Comparison of ENCODE assay signal across 23 cellular contexts in the genomic region with DNA sequence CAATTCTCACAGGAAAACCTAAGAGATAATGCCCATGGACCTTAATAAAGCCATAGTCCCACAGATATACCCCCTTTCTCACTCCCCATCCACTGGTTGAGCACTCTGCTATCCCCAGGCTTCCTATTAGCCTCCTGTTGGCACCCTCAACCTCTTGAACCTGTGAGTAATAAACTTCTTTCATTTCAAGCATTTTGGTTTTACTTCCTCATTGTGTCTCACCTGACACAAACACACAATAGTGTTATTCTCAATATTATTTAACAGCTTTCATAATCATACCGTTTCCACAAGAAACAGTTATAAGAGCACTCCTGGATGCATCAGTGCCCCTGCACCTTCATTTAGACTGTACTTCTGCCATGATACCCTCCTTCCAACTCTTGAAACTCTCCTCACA. TPM values are rescaled to one million over a fixed set of nuclear protein-coding genes. Genes with fewer than 3 reads are reported as not detected.
A peak's percentile ranks its signal among the peaks of the same experiment; 100 is the strongest.
DNase-seq lines count a peak whose midpoint lies in the region; ATAC-seq lines count a peak whose summit lies in the region.
"Had no signal": no experiment of that assay in that cellular context is flagged by ENCODE, and none has a peak within 500 bp of the region (broad histone marks: within the 10 kb centered on the region; RNA-seq: fewer than 3 reads in every experiment).

No MANE protein-coding gene starts in this region.

- H3K4me3 Mint-ChIP-seq in activated CD8-positive, alpha-beta T cell treated with anti-CD3 and anti-CD28 coated beads, Interleukin-2, amount 10 ng/mL, durations not matched to agents 7 days and 5 days: no peak overlapping the region
- H3K4me3 Mint-ChIP-seq: activated CD4-positive, alpha-beta T cell treated with anti-CD3 and anti-CD28 coated beads for 36 hours; activated naive CD8-positive, alpha-beta T cell; neural progenitor cell; T-helper 2 cell treated with Interferon-gamma antibody and Interleukin-4, amounts not matched to agents 5 μg/mL and 100 μg/mL, for 36 hours had no signal

- CTCF ChIA-PET in activated CD8-positive, alpha-beta T cell treated with anti-CD3 and anti-CD28 coated beads, Interleukin-2, amount 10 ng/mL, durations not matched to agents 7 days and 5 days (lab: Charles Lee): no interaction called here

- no peak overlapping the region for H3K27ac Mint-ChIP-seq in activated CD8-positive, alpha-beta T cell treated with anti-CD3 and anti-CD28 coated beads, Interleukin-2, amount 10 ng/mL, durations not matched to agents 7 days and 5 days
- H3K27ac Mint-ChIP-seq: activated CD4-positive, alpha-beta T cell treated with anti-CD3 and anti-CD28 coated beads for 36 hours; activated naive CD8-positive, alpha-beta T cell; neural progenitor cell; T-helper 2 cell treated with Interferon-gamma antibody and Interleukin-4, amounts not matched to agents 5 μg/mL and 100 μg/mL, for 36 hours had no signal

- H3K27ac ChIP-seq in caudate nucleus (ENCODE audit: low read depth, low read length): no peak overlapping the region
- H3K27ac ChIP-seq: brain microvascular endothelial cell, neural progenitor cell, stomach, uterus had no signal

- peak; percentile 77 for ATAC-seq in GM18511 (IDR thresholded peaks at IDR 0.05; ENCODE audit: unreplicated experiment)
- ATAC-seq in GM21367 (IDR thresholded peaks at IDR 0.05; ENCODE audit: unreplicated experiment): peak; percentile 92
- peak; percentile 88 for ATAC-seq in HG02885 (IDR thresholded peaks at IDR 0.05; ENCODE audit: poor library complexity, unreplicated experiment)
- peak; percentile 91 for ATAC-seq in HG03565 (IDR thresholded peaks at IDR 0.05; ENCODE audit: unreplicated experiment)
- ATAC-seq in activated CD8-positive, alpha-beta T cell treated with anti-CD3 and anti-CD28 coated beads, Interleukin-2, amount 10 ng/mL, durations not matched to agents 7 days and 5 days: no peak
- ATAC-seq: activated CD4-positive, alpha-beta T cell treated with anti-CD3 and anti-CD28 coated beads for 36 hours; esophagus mucosa had no signal

- no peaks in the 10 kb centered on the region for H3K4me1 Mint-ChIP-seq in activated CD8-positive, alpha-beta T cell treated with anti-CD3 and anti-CD28 coated beads, Interleukin-2, amount 10 ng/mL, durations not matched to agents 7 days and 5 days (ENCODE audit: low read depth)
- H3K4me1 Mint-ChIP-seq: activated CD4-positive, alpha-beta T cell treated with anti-CD3 and anti-CD28 coated beads for 36 hours; neural progenitor cell had no signal

- H3K36me3 ChIP-seq in H7 (replicated peaks; ENCODE audit: control insufficient read depth, insufficient read depth, low read length): no peaks in the 10 kb centered on the region
- H3K36me3 ChIP-seq: brain microvascular endothelial cell, neural progenitor cell, stomach, uterus had no signal

- no peak overlapping the region for H3K4me3 ChIP-seq in H7 (ENCODE audit: insufficient read depth, low read depth, low read length)
- H3K4me3 ChIP-seq: neural progenitor cell, stomach, uterus had no signal

- H3K36me3 Mint-ChIP-seq in activated CD8-positive, alpha-beta T cell treated with anti-CD3 and anti-CD28 coated beads, Interleukin-2, amount 10 ng/mL, durations not matched to agents 7 days and 5 days (ENCODE audit: low read depth): no peaks in the 10 kb centered on the region
- H3K36me3 Mint-ChIP-seq: activated naive CD8-positive, alpha-beta T cell; neural progenitor cell had no signal

- POLR2A ChIA-PET in activated CD8-positive, alpha-beta T cell treated with anti-CD3 and anti-CD28 coated beads, Interleukin-2, amount 10 ng/mL, durations not matched to agents 7 days and 5 days (lab: Charles Lee): no interaction called here

- H3K9me3 Mint-ChIP-seq in activated CD8-positive, alpha-beta T cell treated with anti-CD3 and anti-CD28 coated beads, Interleukin-2, amount 10 ng/mL, durations not matched to agents 7 days and 5 days (ENCODE audit: insufficient read depth): no peaks in the 10 kb centered on the region
- H3K9me3 Mint-ChIP-seq: neural progenitor cell; T-helper 2 cell treated with Interferon-gamma antibody and Interleukin-4, amounts not matched to agents 5 μg/mL and 100 μg/mL, for 36 hours had no signal

- H3K27me3 Mint-ChIP-seq in activated CD8-positive, alpha-beta T cell treated with anti-CD3 and anti-CD28 coated beads, Interleukin-2, amount 10 ng/mL, durations not matched to agents 7 days and 5 days (ENCODE audit: low read depth): no peaks in the 10 kb centered on the region
- H3K27me3 Mint-ChIP-seq: activated CD4-positive, alpha-beta T cell treated with anti-CD3 and anti-CD28 coated beads for 36 hours; activated naive CD8-positive, alpha-beta T cell had no signal

- DNase-seq in caudate nucleus (lab: John Stamatoyannopoulos, UW) (no peak), H7 (no peak)
- no peak for DNase-seq in activated CD8-positive, alpha-beta T cell treated with anti-CD3 and anti-CD28 coated beads, Interleukin-2, amount 10 ng/mL, durations not matched to agents 7 days and 5 days
- no peak for DNase-seq in activated CD4-positive, alpha-beta T cell treated with anti-CD3 and anti-CD28 coated beads for 4 hours
- DNase-seq: activated CD4-positive, alpha-beta T cell treated with anti-CD3 and anti-CD28 coated beads for 36 hours; brain microvascular endothelial cell; EL; head of caudate nucleus; mesenchymal stem cell; NCI-H146; NCI-H446 treated with DMSO at 0.1 percent for 48 hours; SIG-M5; stomach; uterus had no signal

- H3K27me3 ChIP-seq in H7 (ENCODE audit: control insufficient read depth, insufficient read depth, low read length): no peaks in the 10 kb centered on the region
- H3K27me3 ChIP-seq: brain microvascular endothelial cell, neural progenitor cell, stomach had no signal

RNA-seq across cellular contexts. Expression of gene TRPC5, which starts 56.8 kb away (rescaled TPM):
- total RNA-seq in H7 (2014; rRNA removed; shearing (Covaris generic)): under 0.01 and 0.03 TPM in 2 replicates
- not detected for total RNA-seq in activated CD8-positive, alpha-beta T cell treated with anti-CD3 and anti-CD28 coated beads, Interleukin-2, amount 10 ng/mL, durations not matched to agents 7 days and 5 days
- total RNA-seq: activated CD4-positive, alpha-beta T cell treated with anti-CD3 and anti-CD28 coated beads for 36 hours; esophagus mucosa; renal cortical epithelial cell had no signal

RNA-seq across cellular contexts. Expression of gene RTL4, which starts 57.1 kb away (rescaled TPM):
- 0.17 and 0.41 TPM in 2 replicates for total RNA-seq in H7 (2014; rRNA removed; shearing (Covaris generic))
- total RNA-seq in activated CD8-positive, alpha-beta T cell treated with anti-CD3 and anti-CD28 coated beads, Interleukin-2, amount 10 ng/mL, durations not matched to agents 7 days and 5 days: not detected
- total RNA-seq: activated CD4-positive, alpha-beta T cell treated with anti-CD3 and anti-CD28 coated beads for 36 hours; esophagus mucosa; renal cortical epithelial cell; stomach; uterus had no signal
